Comparison of ENCODE assay signal across 10 cellular contexts in genomic region chr9:130936285-130937117, GRCh38. TPM values are rescaled to one million over a fixed set of nuclear protein-coding genes. Genes with fewer than 3 reads are reported as not detected.
DNase-seq lines count a peak whose midpoint lies in the region; ATAC-seq and TF ChIP-seq lines count a peak whose summit lies in the region.
"Had no signal": no experiment of that assay in that cellular context is flagged by ENCODE, and none has a peak within 500 bp of the region (broad histone marks: within the 10 kb centered on the region; RNA-seq: fewer than 3 reads in every experiment).

No MANE protein-coding gene starts in this region.

- no peak for ATAC-seq in effector memory CD8-positive, alpha-beta T cell (replicated peaks)
- ATAC-seq in GM21515 (IDR thresholded peaks at IDR 0.05; ENCODE audit: unreplicated experiment) (no peak), GM21381 (IDR thresholded peaks at IDR 0.05; ENCODE audit: unreplicated experiment) (no peak)

- H3K36me3 ChIP-seq in neural progenitor cell: no peaks in the 10 kb centered on the region
- H3K36me3 ChIP-seq: SJSA1 had no signal

- no peaks in the 10 kb centered on the region for H3K9me3 Mint-ChIP-seq in effector memory CD8-positive, alpha-beta T cell
- H3K9me3 Mint-ChIP-seq in neural progenitor cell: peaks cover 3% of the 10 kb centered on the region

- peaks cover 73% of the 10 kb centered on the region for H3F3A ChIP-seq in neural progenitor cell (ENCODE audit: low read depth)

- H3K27me3 ChIP-seq in neural progenitor cell: peaks cover 51% of the 10 kb centered on the region

- H3K9ac ChIP-seq in neural progenitor cell: no peak overlapping the region

- TF ChIP-seq CTCF in neural progenitor cell (IDR thresholded peaks at IDR 0.05): no peak

- no peaks in the 10 kb centered on the region for H3K9me3 ChIP-seq in neural progenitor cell (ENCODE audit: low read depth)
- H3K9me3 ChIP-seq: SJSA1 had no signal

- DNase-seq in ELF-1 (ENCODE audit: low read depth, low spot score): peak; percentile 98
- peak; percentile 30 for DNase-seq in NCI-H1694 treated with DMSO at 0.1 percent for 48 hours (lab: John Stamatoyannopoulos, UW)
- DNase-seq in effector memory CD8-positive, alpha-beta T cell: no peak
- peak; percentile 93 for DNase-seq in neural progenitor cell (ENCODE audit: low spot score)
- no peak for DNase-seq in activated CD8-positive, alpha-beta memory T cell treated with anti-CD3 and anti-CD28 coated beads, Interleukin-2, amount 50 U/mL, for 4 hours
- no peak for DNase-seq in DMS114 treated with DMSO at 0.1 percent for 48 hours (lab: John Stamatoyannopoulos, UW; ENCODE audit: unreplicated experiment)
- DNase-seq: effector memory CD4-positive, alpha-beta T cell had no signal

- no peak overlapping the region for H3K27ac Mint-ChIP-seq in effector memory CD8-positive, alpha-beta T cell
- H3K27ac Mint-ChIP-seq in neural progenitor cell: no peak overlapping the region

- H3K27me3 Mint-ChIP-seq in effector memory CD8-positive, alpha-beta T cell: peaks cover 62 to 82% of the 10 kb centered on the region in 2 donors
- peaks cover 42% of the 10 kb centered on the region for H3K27me3 Mint-ChIP-seq in neural progenitor cell (ENCODE audit: insufficient read depth, low read depth)

- no peak overlapping the region for H2AFZ ChIP-seq in neural progenitor cell (replicated peaks)

- peaks cover 3% of the 10 kb centered on the region for H3K36me3 Mint-ChIP-seq in effector memory CD8-positive, alpha-beta T cell (ENCODE audit: insufficient read depth)
- H3K36me3 Mint-ChIP-seq in neural progenitor cell: no peaks in the 10 kb centered on the region

- H3K4me1 ChIP-seq in neural progenitor cell: peaks cover 38% of the 10 kb centered on the region

- H3K4me1 Mint-ChIP-seq in effector memory CD8-positive, alpha-beta T cell (ENCODE audit: low read depth in 2 of 2): peaks cover 12 to 15% of the 10 kb centered on the region in 2 donors
- H3K4me1 Mint-ChIP-seq in neural progenitor cell: peaks cover 49% of the 10 kb centered on the region

- peaks cover 42% of the 10 kb centered on the region for H4K20me1 ChIP-seq in neural progenitor cell (ENCODE audit: low read depth)

- no peak overlapping the region for H3K4me3 ChIP-seq in neural progenitor cell
- H3K4me3 ChIP-seq: SJSA1 had no signal

- H3K79me2 ChIP-seq in neural progenitor cell (ENCODE audit: low read depth): no peaks in the 10 kb centered on the region

- no peak overlapping the region for H3K27ac ChIP-seq in neural progenitor cell
- H3K27ac ChIP-seq: SJSA1 had no signal

- H3K4me3 Mint-ChIP-seq in effector memory CD8-positive, alpha-beta T cell: peak overlapping the region; percentile 3 to 6
- H3K4me3 Mint-ChIP-seq in neural progenitor cell: peak overlapping the region; percentile 64

- peak overlapping the region; percentile 58 for H3K4me2 ChIP-seq in neural progenitor cell

RNA-seq across cellular contexts. Expression of gene FIBCD1, which starts 2.5 kb away (rescaled TPM):
- 1.8 and 7.2 TPM in 2 replicates for total RNA-seq in neural progenitor cell (ENCODE audit: low replicate concordance)

RNA-seq across cellular contexts. Expression of gene QRFP, which starts 39.9 kb away (rescaled TPM):
- not detected in 2 replicates for total RNA-seq in neural progenitor cell (ENCODE audit: low replicate concordance)
- total RNA-seq: SJSA1 had no signal

Comparison
In these comparisons a context has a peak if more than half of its experiments do, and no peak if none do; other contexts are left out.
1. DNase-seq: peak in ELF-1 (single experiment), NCI-H1694 treated with DMSO at 0.1 percent for 48 hours (single experiment) and neural progenitor cell (single experiment); none in effector memory CD8-positive, alpha-beta T cell (0 of 3), activated CD8-positive, alpha-beta memory T cell treated with anti-CD3 and anti-CD28 coated beads, Interleukin-2, amount 50 U/mL, for 4 hours (single experiment) and DMS114 treated with DMSO at 0.1 percent for 48 hours (single experiment).